In the genomic region with DNA sequence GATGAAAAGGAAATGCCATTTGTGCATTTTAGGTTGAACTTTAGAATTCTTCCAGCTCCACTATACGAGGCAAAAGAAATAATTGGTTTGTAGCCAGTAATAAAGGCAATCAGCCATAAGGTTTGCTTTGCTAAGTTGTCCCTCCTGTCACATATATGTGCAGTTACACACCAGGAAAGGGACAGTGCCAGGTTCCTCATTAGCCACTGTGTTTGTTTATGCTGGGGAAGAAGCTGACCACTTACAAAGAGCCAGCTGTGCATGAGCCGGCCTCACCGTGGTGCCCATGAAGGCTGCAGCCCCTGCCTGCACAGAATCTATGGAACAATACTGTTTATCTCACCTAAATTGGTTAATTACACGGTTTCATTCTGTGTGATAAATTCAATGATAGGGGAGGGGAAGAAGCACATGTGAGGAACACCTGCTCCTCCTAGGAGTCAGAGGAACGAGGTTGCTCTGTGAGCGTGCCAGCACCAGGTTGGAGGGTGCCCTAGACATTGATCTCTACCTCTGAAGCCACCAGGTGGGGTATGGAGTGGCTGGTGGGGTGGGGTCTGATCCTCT, we compare ENCODE assay signal across 13 cellular contexts.
"Had no signal": no experiment of that assay in that cellular context is flagged by ENCODE, and none has a peak within 500 bp of the region (broad histone marks: within the 10 kb centered on the region; RNA-seq: fewer than 3 reads in every experiment).

No MANE protein-coding gene starts in this region.

- H3K36me3 Mint-ChIP-seq: activated naive CD4-positive, alpha-beta T cell treated with anti-CD3 and anti-CD28 coated beads, Interleukin-2, amount 10 ng/mL, durations not matched to agents 7 days and 5 days had no signal

- H3K9me3 Mint-ChIP-seq: activated naive CD4-positive, alpha-beta T cell treated with anti-CD3 and anti-CD28 coated beads, Interleukin-2, amount 10 ng/mL, durations not matched to agents 7 days and 5 days; endodermal cell had no signal

- H3K4me3 Mint-ChIP-seq: activated naive CD4-positive, alpha-beta T cell treated with anti-CD3 and anti-CD28 coated beads, Interleukin-2, amount 10 ng/mL, durations not matched to agents 7 days and 5 days; endodermal cell had no signal

- H3K4me1 Mint-ChIP-seq: activated naive CD4-positive, alpha-beta T cell treated with anti-CD3 and anti-CD28 coated beads, Interleukin-2, amount 10 ng/mL, durations not matched to agents 7 days and 5 days had no signal

- DNase-seq: activated CD4-positive, alpha-beta T cell treated with anti-CD3 and anti-CD28 coated beads for 1 hour; activated CD4-positive, alpha-beta T cell treated with anti-CD3 and anti-CD28 coated beads, Interleukin-2, amount 50 U/mL, for 48 hours; activated naive CD4-positive, alpha-beta T cell treated with anti-CD3 and anti-CD28 coated beads, Interleukin-2, amount 10 ng/mL, durations not matched to agents 7 days and 5 days; endodermal cell; heart right ventricle; islet precursor cell; midbrain; stimulated activated CD4-positive, alpha-beta T cell treated with anti-CD3 and anti-CD28 coated beads, Interleukin-1b, Interleukin-23, amount 100 ng/mL, for 48 hours; stomach; testis; upper lobe of right lung had no signal

- H3K27me3 Mint-ChIP-seq: activated naive CD4-positive, alpha-beta T cell treated with anti-CD3 and anti-CD28 coated beads, Interleukin-2, amount 10 ng/mL, durations not matched to agents 7 days and 5 days had no signal

- ATAC-seq: gastroesophageal sphincter, heart right ventricle, left lobe of liver, upper lobe of right lung had no signal
